ENCODE assay signal across 1 cellular context in genomic region chr3:63048365-63048764, GRCh38.
TF ChIP-seq lines count a peak whose summit lies in the region.

No MANE protein-coding gene starts in this region.

TF ChIP-seq in SK-N-SH treated with all-trans-retinoic acid at 6 μM for 48 hours, 23 proteins besides CTCF, POLR2A, EP300 and RAD21 (continued from another document):
- TF ChIP-seq POU6F1 (CRISPR knock-in tag; IDR thresholded peaks at IDR 0.05; ENCODE audit: borderline replicate concordance, low read depth) (no peak), ZFP3 (CRISPR knock-in tag; IDR thresholded peaks at IDR 0.05) (no peak), PPARA (CRISPR knock-in tag; IDR thresholded peaks at IDR 0.05; ENCODE audit: borderline replicate concordance) (no peak)
